8 cellular contexts compared by ENCODE assay signal in genomic region chr4:185202984-185203379, GRCh38. TPM values are rescaled to one million over a fixed set of nuclear protein-coding genes. Genes with fewer than 3 reads are reported as not detected.
DNase-seq lines count a peak whose midpoint lies in the region; ATAC-seq, FAIRE-seq and TF ChIP-seq lines count a peak whose summit lies in the region.

No MANE protein-coding gene starts in this region.

- no peaks in the 10 kb centered on the region for H3K9me3 Mint-ChIP-seq in activated CD4-positive, alpha-beta memory T cell treated with anti-CD3 and anti-CD28 coated beads for 36 hours
- H3K9me3 Mint-ChIP-seq in stimulated activated naive B cell treated with anti-CD40 and anti-IgM and Interleukin-4, amounts not matched to agents 10 μg/mL and 1 μg/mL and 100 μg/mL, for 72 hours, result no peaks in the 10 kb centered on the region

- intact Hi-C loops in activated CD4-positive, alpha-beta memory T cell treated with anti-CD3 and anti-CD28 coated beads for 36 hours (cut with micrococcal nuclease), result loop anchor here (2.0 to 10.0 kb wide), 6 partner anchors 49 to 992 kb away; partner anchors contain the start of genes CENPU and CYP4V2

- ATAC-seq in HG02938 (IDR thresholded peaks at IDR 0.05; ENCODE audit: unreplicated experiment), result peak; percentile 4
- peak; percentile 4 to 22 for ATAC-seq in stimulated activated naive B cell treated with anti-CD40 and anti-IgM and Interleukin-4, amounts not matched to agents 10 μg/mL and 1 μg/mL and 100 μg/mL, for 72 hours (replicated peaks)
- ATAC-seq in GM21717 (IDR thresholded peaks at IDR 0.05; ENCODE audit: unreplicated experiment), result no peak

- CTCF ChIA-PET in activated CD4-positive, alpha-beta memory T cell treated with anti-CD3 and anti-CD28 coated beads for 36 hours (lab: Charles Lee), result interaction anchor here (1.2 to 2.7 kb wide), 2 partner anchors 16 to 19 kb away, joined by 3 to 13 read pairs; no protein-coding TSS in a partner anchor

- no peak for DNase-seq in GM18507 (ENCODE audit: extremely low spot score, insufficient read length, low read depth)
- DNase-seq in activated CD4-positive, alpha-beta memory T cell treated with anti-CD3 and anti-CD28 coated beads for 36 hours, result peak; percentile 33
- DNase-seq in right atrium auricular region (ENCODE audit: low spot score), result no peak
- DNase-seq in stimulated activated naive B cell treated with anti-CD40 and anti-IgM and Interleukin-4, amounts not matched to agents 10 μg/mL and 1 μg/mL and 100 μg/mL, for 72 hours, result no peak
- DNase-seq in GDM1 (lab: John Stamatoyannopoulos, UW), result no peak
- no peak for DNase-seq in MV-4-11 (lab: John Stamatoyannopoulos, UW)

- H3K27me3 ChIP-seq in right atrium auricular region, result no peaks in the 10 kb centered on the region

- H3K9me3 ChIP-seq in right atrium auricular region, result no peaks in the 10 kb centered on the region

- peaks cover 48% of the 10 kb centered on the region for H3K4me1 Mint-ChIP-seq in activated CD4-positive, alpha-beta memory T cell treated with anti-CD3 and anti-CD28 coated beads for 36 hours (ENCODE audit: low read depth)
- H3K4me1 Mint-ChIP-seq in stimulated activated naive B cell treated with anti-CD40 and anti-IgM and Interleukin-4, amounts not matched to agents 10 μg/mL and 1 μg/mL and 100 μg/mL, for 72 hours, result peaks cover 24 to 50% of the 10 kb centered on the region in 2 donors

- H3K4me1 ChIP-seq in right atrium auricular region, result peaks cover 0 to 28% of the 10 kb centered on the region in 2 donors

- H3K4me3 Mint-ChIP-seq in activated CD4-positive, alpha-beta memory T cell treated with anti-CD3 and anti-CD28 coated beads for 36 hours, result peak overlapping the region; percentile 94
- H3K4me3 Mint-ChIP-seq in stimulated activated naive B cell treated with anti-CD40 and anti-IgM and Interleukin-4, amounts not matched to agents 10 μg/mL and 1 μg/mL and 100 μg/mL, for 72 hours, result peak overlapping the region; percentile 96 to 98

- TF ChIP-seq CTCF in right atrium auricular region (IDR thresholded peaks at IDR 0.05), result no peak

- no peaks in the 10 kb centered on the region for H3K27me3 Mint-ChIP-seq in activated CD4-positive, alpha-beta memory T cell treated with anti-CD3 and anti-CD28 coated beads for 36 hours
- no peaks in the 10 kb centered on the region for H3K27me3 Mint-ChIP-seq in stimulated activated naive B cell treated with anti-CD40 and anti-IgM and Interleukin-4, amounts not matched to agents 10 μg/mL and 1 μg/mL and 100 μg/mL, for 72 hours

- H3K27ac ChIP-seq in right atrium auricular region, result peak overlapping the region; percentile 96 to 98

- POLR2A ChIA-PET in activated CD4-positive, alpha-beta memory T cell treated with anti-CD3 and anti-CD28 coated beads for 36 hours (lab: Charles Lee), result no interaction called here

- no peaks in the 10 kb centered on the region for H3K36me3 ChIP-seq in right atrium auricular region

- peak; percentile 49 for FAIRE-seq in GM18507 (lab: Jason Lieb, UNC)

- peaks cover 6% of the 10 kb centered on the region for H3K36me3 Mint-ChIP-seq in activated CD4-positive, alpha-beta memory T cell treated with anti-CD3 and anti-CD28 coated beads for 36 hours
- peaks cover 6 to 16% of the 10 kb centered on the region in 2 donors for H3K36me3 Mint-ChIP-seq in stimulated activated naive B cell treated with anti-CD40 and anti-IgM and Interleukin-4, amounts not matched to agents 10 μg/mL and 1 μg/mL and 100 μg/mL, for 72 hours

- H3K4me3 ChIP-seq in right atrium auricular region, result peak overlapping the region; percentile 70 to 75

- peak overlapping the region; percentile 97 for H3K27ac Mint-ChIP-seq in activated CD4-positive, alpha-beta memory T cell treated with anti-CD3 and anti-CD28 coated beads for 36 hours
- H3K27ac Mint-ChIP-seq in stimulated activated naive B cell treated with anti-CD40 and anti-IgM and Interleukin-4, amounts not matched to agents 10 μg/mL and 1 μg/mL and 100 μg/mL, for 72 hours, result peak overlapping the region; percentile 99

RNA-seq across cellular contexts. Expression of gene CFAP97, which starts 0.8 kb away (rescaled TPM):
- 10 to 100 TPM; 47.5 to 48.6 TPM for total RNA-seq in activated CD4-positive, alpha-beta memory T cell treated with anti-CD3 and anti-CD28 coated beads for 36 hours
- 10 to 100 TPM; 14.1 to 15.1 TPM for total RNA-seq in right atrium auricular region

RNA-seq across cellular contexts. Expression of gene SNX25, which starts 6.4 kb away (rescaled TPM):
- total RNA-seq in activated CD4-positive, alpha-beta memory T cell treated with anti-CD3 and anti-CD28 coated beads for 36 hours, result 10 to 100 TPM; 18.9 to 21.6 TPM
- total RNA-seq in right atrium auricular region, result 10 to 100 TPM; 13.2 to 16.8 TPM

RNA-seq across cellular contexts. Expression of gene SLC25A4, which starts 59.9 kb away (rescaled TPM):
- 1 to 10 TPM; 7.7 to 8.4 TPM for total RNA-seq in activated CD4-positive, alpha-beta memory T cell treated with anti-CD3 and anti-CD28 coated beads for 36 hours
- 1,000 to 10,000 TPM in 1 of 2 donors, 100 to 1,000 TPM in 1; 918 to 1,103 TPM for total RNA-seq in right atrium auricular region

Comparison
In these comparisons a context has a peak if more than half of its experiments do, and no peak if none do; other contexts are left out.
1. RNA of gene SLC25A4, which starts 59.9 kb away (total RNA-seq): 918 to 1,103 TPM in right atrium auricular region; 7.7 to 8.4 TPM in activated CD4-positive, alpha-beta memory T cell treated with anti-CD3 and anti-CD28 coated beads for 36 hours; every median in the first group is over 10 times any median in the second.